ENCODE assay signal across 38 cellular contexts in the genomic region with DNA sequence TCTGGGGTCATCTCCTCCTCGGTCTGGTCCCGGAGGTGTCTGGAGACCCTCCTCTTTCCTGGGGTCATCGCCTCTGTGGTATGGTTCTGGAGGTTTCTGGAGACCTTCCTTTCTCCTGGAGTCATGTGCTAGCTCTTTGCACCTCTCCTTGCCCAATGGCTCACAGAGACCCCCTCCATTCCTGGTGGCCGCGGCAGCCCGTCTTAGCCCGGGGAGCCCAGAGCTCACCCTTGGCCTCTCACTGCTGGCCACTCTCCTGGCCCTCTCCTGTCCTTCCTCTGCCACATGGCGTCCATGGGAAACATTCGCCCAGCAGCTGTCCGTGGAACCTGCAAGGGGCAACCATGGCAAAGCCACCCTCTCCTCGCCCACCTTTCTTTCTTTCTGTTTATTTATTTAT. TPM values are rescaled to one million over a fixed set of nuclear protein-coding genes. Genes with fewer than 3 reads are reported as not detected.
"Had no signal": no experiment of that assay in that cellular context is flagged by ENCODE, and none has a peak within 500 bp of the region (broad histone marks: within the 10 kb centered on the region; RNA-seq: fewer than 3 reads in every experiment).

No MANE protein-coding gene starts in this region.

- ATAC-seq: activated T-cell treated with anti-CD3 and anti-CD28 coated beads, Interleukin-2, amount 50 U/mL, for 72 hours; activated T-helper 17 cell treated with anti-CD3 and anti-CD28 coated beads, Interleukin-2, amount 50 U/mL, for 72 hours; PC-3 had no signal

- H3K27me3 ChIP-seq: ascending aorta, cardiac muscle cell, Peyer's patch had no signal

- H3K36me3 ChIP-seq: ascending aorta, cardiac muscle cell, Peyer's patch, WERI-Rb-1 had no signal

- H3K9ac ChIP-seq: KMS-11 had no signal

- DNase-seq: activated CD4-positive, alpha-beta memory T cell treated with anti-CD3 and anti-CD28 coated beads, Interleukin-2, amount 10 ng/mL, durations not matched to agents 7 days and 5 days; activated CD4-positive, alpha-beta T cell treated with anti-CD3 and anti-CD28 coated beads for 1 hour; activated CD4-positive, alpha-beta T cell treated with anti-CD3 and anti-CD28 coated beads for 48 hours; activated CD4-positive, CD25-positive, alpha-beta regulatory T cell; activated CD8-positive, alpha-beta memory T cell treated with anti-CD3 and anti-CD28 coated beads for 24 hours; activated gamma-delta T cell; activated naive CD4-positive, alpha-beta T cell treated with Interleukin-2 at 50 U/mL for 16 hours; activated naive CD8-positive, alpha-beta T cell treated with anti-CD3 and anti-CD28 coated beads, Interleukin-2, amount 10 ng/mL, durations not matched to agents 7 days and 5 days; activated T-cell treated with anti-CD3 and anti-CD28 coated beads, Interleukin-2, amount 50 U/mL, for 1 hour; activated T-cell treated with anti-CD3 and anti-CD28 coated beads, Interleukin-2, amount 50 U/mL, for 72 hours; amygdala; MM.1S; MV-4-11; NCI-H1092 treated with DMSO at 0.1 percent for 48 hours; NCI-H1417; NCI-H146; NCI-H187; NCI-H2029 treated with DMSO at 0.1 percent for 48 hours; NCI-H2107; NCI-H2171; NCI-H510A; NCI-H526; NCI-H748 treated with DMSO at 0.1 percent for 48 hours; NK-92 treated with Interleukin-12 subunit alpha and Interleukin-12 subunit beta, amount 100 ng/mL, for 24 hours; PC-3; Peyer's patch; SW 1271; T-helper 2 cell; T1000; WERI-Rb-1 had no signal

- H3K4me1 ChIP-seq: ascending aorta had no signal

- H3K27ac ChIP-seq: ascending aorta, cardiac muscle cell, KMS-11, Peyer's patch, RWPE1, WERI-Rb-1 had no signal

- H3K4me3 ChIP-seq: ascending aorta, cardiac muscle cell, Peyer's patch had no signal

RNA-seq across cellular contexts. Expression of gene FOXL3, which starts 20.2 kb away (rescaled TPM):
- total RNA-seq: activated CD4-positive, alpha-beta memory T cell treated with anti-CD3 and anti-CD28 coated beads, Interleukin-2, amount 10 ng/mL, durations not matched to agents 7 days and 5 days; activated naive CD8-positive, alpha-beta T cell treated with anti-CD3 and anti-CD28 coated beads, Interleukin-2, amount 10 ng/mL, durations not matched to agents 7 days and 5 days; activated T-cell treated with anti-CD3 and anti-CD28 coated beads, Interleukin-2, amount 50 U/mL, for 72 hours; activated T-helper 17 cell treated with anti-CD3 and anti-CD28 coated beads, Interleukin-2, amount 50 U/mL, for 72 hours; ascending aorta; cardiac muscle cell; LHCN-M2; PC-3; Peyer's patch; Right ventricle myocardium superior had no signal
- polyA plus RNA-seq: adipose tissue, cardiac muscle cell had no signal
